8 cellular contexts compared by ENCODE assay signal in genomic region chr12:67648306-67649164, GRCh38. TPM values are rescaled to one million over a fixed set of nuclear protein-coding genes. Genes with fewer than 3 reads are reported as not detected.
A peak's percentile ranks its signal among the peaks of the same experiment; 100 is the strongest.
DNase-seq lines count a peak whose midpoint lies in the region; ATAC-seq and TF ChIP-seq lines count a peak whose summit lies in the region.

Gene DYRK2, plus strand, starts transcription at chr12:67648745. Its CDS starts 389 bp downstream, at chr12:67649134.

- ATAC-seq in GM19025 (IDR thresholded peaks at IDR 0.05; ENCODE audit: low read depth, unreplicated experiment) (peak; percentile 47), HG03280 (IDR thresholded peaks at IDR 0.05; ENCODE audit: unreplicated experiment) (peak; percentile 62)
- peak; percentile 70 for ATAC-seq in activated CD8-positive, alpha-beta memory T cell treated with anti-CD3 and anti-CD28 coated beads, Interleukin-2, amount 10 ng/mL, durations not matched to agents 7 days and 5 days

- DNase-seq in BJ (ENCODE audit: low read depth), result no peak
- DNase-seq in NCI-H82 treated with DMSO at 0.1 percent for 48 hours (lab: John Stamatoyannopoulos, UW; ENCODE audit: unreplicated experiment), result peak; percentile 21
- DNase-seq in activated CD8-positive, alpha-beta memory T cell treated with anti-CD3 and anti-CD28 coated beads, Interleukin-2, amount 10 ng/mL, durations not matched to agents 7 days and 5 days, result peak; percentile 77
- peak; percentile 80 for DNase-seq in endothelial cell (ENCODE audit: low spot score)
- peak; percentile 77 to 78 for DNase-seq in mesothelial cell of epicardium (ENCODE audit: low spot score in 2 of 2, unreplicated experiment in 2 of 2)
- peak; percentile 61 to 65 for DNase-seq in stimulated activated CD8-positive, alpha-beta memory T cell treated with anti-CD3 and anti-CD28 coated beads, Interleukin-15, amount 100 ng/mL, for 48 hours (ENCODE audit: low read depth in 2 of 2)

- TF ChIP-seq CTCF in BJ (IDR thresholded peaks at IDR 0.05; ENCODE audit: insufficient read depth, low read depth, low read length), result peak; percentile 23; the same call in 1 of the 2 replicates
- TF ChIP-seq CTCF in endothelial cell (IDR thresholded peaks at IDR 0.05; ENCODE audit: unreplicated experiment), result no peak
- TF ChIP-seq CTCF in mesothelial cell of epicardium (IDR thresholded peaks at IDR 0.05; ENCODE audit: unreplicated experiment), result no peak

- H3K27me3 Mint-ChIP-seq in activated CD8-positive, alpha-beta memory T cell treated with anti-CD3 and anti-CD28 coated beads, Interleukin-2, amount 10 ng/mL, durations not matched to agents 7 days and 5 days, result peaks cover 10% of the 10 kb centered on the region
- peaks cover 32% of the 10 kb centered on the region for H3K27me3 Mint-ChIP-seq in endothelial cell (ENCODE audit: unreplicated experiment)
- no peaks in the 10 kb centered on the region for H3K27me3 Mint-ChIP-seq in mesothelial cell of epicardium (ENCODE audit: low read depth)

- peaks cover 30% of the 10 kb centered on the region for H3K4me1 Mint-ChIP-seq in activated CD8-positive, alpha-beta memory T cell treated with anti-CD3 and anti-CD28 coated beads, Interleukin-2, amount 10 ng/mL, durations not matched to agents 7 days and 5 days
- peaks cover 34% of the 10 kb centered on the region for H3K4me1 Mint-ChIP-seq in endothelial cell (ENCODE audit: unreplicated experiment)
- peaks cover 31% of the 10 kb centered on the region for H3K4me1 Mint-ChIP-seq in mesothelial cell of epicardium

- no peaks in the 10 kb centered on the region for H3K36me3 ChIP-seq in BJ (ENCODE audit: control insufficient read depth, insufficient read depth, low read length)

- peak within 1 kb of the TSS; percentile 92 for H3K4me3 Mint-ChIP-seq in activated CD8-positive, alpha-beta memory T cell treated with anti-CD3 and anti-CD28 coated beads, Interleukin-2, amount 10 ng/mL, durations not matched to agents 7 days and 5 days
- H3K4me3 Mint-ChIP-seq in endothelial cell (ENCODE audit: unreplicated experiment) (peak within 1 kb of the TSS; percentile 89), mesothelial cell of epicardium (peak within 1 kb of the TSS; percentile 97)

- peaks cover 13% of the 10 kb centered on the region for H3K36me3 Mint-ChIP-seq in activated CD8-positive, alpha-beta memory T cell treated with anti-CD3 and anti-CD28 coated beads, Interleukin-2, amount 10 ng/mL, durations not matched to agents 7 days and 5 days
- H3K36me3 Mint-ChIP-seq in endothelial cell (ENCODE audit: low read depth, unreplicated experiment), result peaks cover 12% of the 10 kb centered on the region
- H3K36me3 Mint-ChIP-seq in mesothelial cell of epicardium, result no peaks in the 10 kb centered on the region

- POLR2A ChIA-PET in BJ (lab: Charles Lee), result interaction anchor here (0.5 to 0.6 kb wide), 2 partner anchors 194 to 290 kb away, joined by 3 to 4 read pairs; no protein-coding TSS in a partner anchor

- no peaks in the 10 kb centered on the region for H3K9me3 Mint-ChIP-seq in activated CD8-positive, alpha-beta memory T cell treated with anti-CD3 and anti-CD28 coated beads, Interleukin-2, amount 10 ng/mL, durations not matched to agents 7 days and 5 days (ENCODE audit: low read depth)
- H3K9me3 Mint-ChIP-seq in endothelial cell (ENCODE audit: unreplicated experiment) (no peaks in the 10 kb centered on the region), mesothelial cell of epicardium (no peaks in the 10 kb centered on the region)

- peak within 1 kb of the TSS; percentile 87 for H3K27ac Mint-ChIP-seq in activated CD8-positive, alpha-beta memory T cell treated with anti-CD3 and anti-CD28 coated beads, Interleukin-2, amount 10 ng/mL, durations not matched to agents 7 days and 5 days
- H3K27ac Mint-ChIP-seq in endothelial cell (ENCODE audit: unreplicated experiment), result peak within 1 kb of the TSS; percentile 92
- H3K27ac Mint-ChIP-seq in mesothelial cell of epicardium, result peak within 1 kb of the TSS; percentile 98

- no peaks in the 10 kb centered on the region for H3K27me3 ChIP-seq in BJ (ENCODE audit: control insufficient read depth, insufficient read depth, low read length)

- CTCF ChIA-PET in BJ (lab: Yijun Ruan, JAX), result interaction anchor here (0.6 to 1.7 kb wide), 10 partner anchors 10 to 294 kb away, joined by 3 to 7 read pairs (median 3); no protein-coding TSS in a partner anchor
- CTCF ChIA-PET in activated CD8-positive, alpha-beta memory T cell treated with anti-CD3 and anti-CD28 coated beads, Interleukin-2, amount 10 ng/mL, durations not matched to agents 7 days and 5 days (lab: Charles Lee), result interaction anchor here (0.6 to 3.7 kb wide), 8 partner anchors 18 to 316 kb away, joined by 3 to 17 read pairs (median 4); no protein-coding TSS in a partner anchor

- H3K4me3 ChIP-seq in BJ (ENCODE audit: low read depth, low read length), result peak within 1 kb of the TSS; percentile 84

RNA-seq across cellular contexts. Expression of gene DYRK2, which starts in this region (rescaled TPM):
- polyA plus RNA-seq in BJ (2011; rRNA removed), result 33.0 and 38.4 TPM in 2 replicates
- 59.9 and 69.2 TPM in 2 replicates for polyA minus RNA-seq in BJ (2011; rRNA and poly(A)+ RNA removed)
- total RNA-seq in activated CD8-positive, alpha-beta memory T cell treated with anti-CD3 and anti-CD28 coated beads, Interleukin-2, amount 10 ng/mL, durations not matched to agents 7 days and 5 days, result 10 to 100 TPM; 27.7 to 46.6 TPM
- 50.2 TPM for total RNA-seq in endothelial cell (ENCODE audit: unreplicated experiment)
- 53.7 to 54.6 TPM (median 53.7 TPM) in 3 replicates for total RNA-seq in mesothelial cell of epicardium
